In genomic region chr11:2303627-2304155, GRCh38 we compare ENCODE assay signal across 1 cellular context.
A peak's percentile ranks its signal among the peaks of the same experiment; 100 is the strongest.
TF ChIP-seq lines count a peak whose summit lies in the region.

No MANE protein-coding gene starts in this region.

TF ChIP-seq in K562, 482 proteins besides CTCF, POLR2A, EP300 and RAD21 (continued from another document and continues in another):
- TF ChIP-seq TFE3 (CRISPR knock-in tag; IDR thresholded peaks at IDR 0.05) (no peak), ZNF354B (CRISPR knock-in tag; IDR thresholded peaks at IDR 0.05) (no peak), ZNF431 (CRISPR knock-in tag; IDR thresholded peaks at IDR 0.05) (no peak; the same call in 1 of the 2 replicates), GABPA (tag; conservative IDR thresholded peaks at IDR 0.05; ENCODE audit: low read depth) (no peak), YY1 (IDR thresholded peaks at IDR 0.05; ENCODE audit: borderline replicate concordance in 1 of 3, control insufficient read depth in 1 of 3, extremely low read depth in 1 of 3, insufficient read depth in 3 of 3, insufficient read length in 1 of 3, insufficient replicate concordance in 2 of 3, low read depth in 1 of 3, low read length in 2 of 3) (peak in 2 of 3 experiments; percentile 11 to 29), NFXL1 (CRISPR knock-in tag; IDR thresholded peaks at IDR 0.05) (no peak), PHF20 (IDR thresholded peaks at IDR 0.05; ENCODE audit: partially characterized antibody) (no peak), MITF (IDR thresholded peaks at IDR 0.05) (no peak), ZBTB33 (CRISPR knock-in tag; IDR thresholded peaks at IDR 0.05) (no peak), ZNF324 (CRISPR knock-in tag; IDR thresholded peaks at IDR 0.05) (0 out of 2 replicates have a peak, but pooled peaks have one; percentile 10), NCOA2 (IDR thresholded peaks at IDR 0.05; ENCODE audit: partially characterized antibody in 2 of 2) (no peak), CHCHD3 (CRISPR knock-in tag; IDR thresholded peaks at IDR 0.05) (no peak), ZBTB5 (IDR thresholded peaks at IDR 0.05) (no peak), PHF8 (IDR thresholded peaks at IDR 0.05; ENCODE audit: borderline replicate concordance, low read length) (no peak), CSDE1 (IDR thresholded peaks at IDR 0.05) (no peak), UBTF (IDR thresholded peaks at IDR 0.05; ENCODE audit: borderline replicate concordance in 1 of 2, low read depth in 2 of 2, low read length in 2 of 2) (peak in 1 of 2 experiments; percentile 64; a peak in 2 of 4 replicates), ADNP (tag; IDR thresholded peaks at IDR 0.05) (no peak), SNRNP70 (optimal IDR thresholded peaks at IDR 0.05; ENCODE audit: low read depth, low read length) (no peak), SRSF3 (IDR thresholded peaks at IDR 0.05; ENCODE audit: insufficient read depth, low read length) (no peak), MXD1 (CRISPR knock-in tag; IDR thresholded peaks at IDR 0.05; ENCODE audit: borderline replicate concordance, poor library complexity, severe bottlenecking) (no peak), CREB3 (tag; conservative IDR thresholded peaks at IDR 0.05; ENCODE audit: low read depth) (peak; percentile 84; the same call in 1 of the 2 replicates), KAT8 (IDR thresholded peaks at IDR 0.05; ENCODE audit: low read depth) (no peak), TAF7 (tag; IDR thresholded peaks at IDR 0.05) (no peak), ZEB2 (IDR thresholded peaks at IDR 0.05) (no peak), ZSCAN29 (IDR thresholded peaks at IDR 0.05) (no peak), SMAD3 (CRISPR knock-in tag; conservative IDR thresholded peaks at IDR 0.05) (peak; percentile 92), ZNF165 (CRISPR knock-in tag; IDR thresholded peaks at IDR 0.05; ENCODE audit: borderline replicate concordance) (no peak), PRDM10 (IDR thresholded peaks at IDR 0.05; ENCODE audit: partially characterized antibody) (no peak), DNMT1 (IDR thresholded peaks at IDR 0.05) (no peak), ZSCAN32 (CRISPR knock-in tag; IDR thresholded peaks at IDR 0.05) (no peak), ZNF280A (IDR thresholded peaks at IDR 0.05; ENCODE audit: low read depth, partially characterized antibody) (no peak), TGIF2 (CRISPR knock-in tag; IDR thresholded peaks at IDR 0.05) (no peak), SRSF1 (IDR thresholded peaks at IDR 0.05; ENCODE audit: low read depth, low read length) (no peak), HDAC1 (IDR thresholded peaks at IDR 0.05) (peak; percentile 44 to 92; a peak in 2 of 4 replicates), MBD1 (CRISPR knock-in tag; IDR thresholded peaks at IDR 0.05) (no peak), CREB5 (CRISPR knock-in tag; IDR thresholded peaks at IDR 0.05) (no peak), KLF1 (tag; IDR thresholded peaks at IDR 0.05) (no peak), XRCC5 (IDR thresholded peaks at IDR 0.05; ENCODE audit: low read depth, low read length) (no peak), COPS2 (conservative IDR thresholded peaks at IDR 0.05) (no peak), GTF2A2 (tag; IDR thresholded peaks at IDR 0.05) (no peak), SRSF9 (IDR thresholded peaks at IDR 0.05; ENCODE audit: borderline replicate concordance, low read depth, low read length) (no peak), TCF7L2 (IDR thresholded peaks at IDR 0.05; ENCODE audit: low read depth, low read length) (no peak), SMARCC2 (IDR thresholded peaks at IDR 0.05; ENCODE audit: low read depth) (peak; percentile 77; the same call in 1 of the 2 replicates), SOX6 (IDR thresholded peaks at IDR 0.05) (peak; percentile 94)
